ENCODE assay signal across 27 cellular contexts in the genomic region with DNA sequence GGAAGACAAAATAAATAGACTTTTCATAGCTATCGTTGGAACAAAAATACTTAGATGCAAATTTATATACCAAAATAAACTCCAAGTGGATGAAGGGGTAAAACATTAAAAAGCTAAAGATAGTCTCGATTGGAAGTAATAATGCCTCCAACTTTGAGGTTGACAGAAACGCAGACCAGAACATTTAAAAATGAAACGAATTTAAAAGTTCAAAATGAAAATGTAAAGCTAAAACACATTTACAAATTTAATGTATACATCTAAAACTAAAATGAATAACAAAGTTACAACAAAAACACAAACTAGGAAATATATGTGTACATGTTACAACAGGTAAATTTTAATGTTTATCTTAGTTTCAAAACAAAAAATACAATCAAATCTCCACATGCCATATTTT.
"Had no signal": no experiment of that assay in that cellular context is flagged by ENCODE, and none has a peak within 500 bp of the region (broad histone marks: within the 10 kb centered on the region; RNA-seq: fewer than 3 reads in every experiment).

No MANE protein-coding gene starts in this region.

- H3K9me3 Mint-ChIP-seq: naive B cell; natural killer cell; neural progenitor cell; stimulated activated naive CD8-positive, alpha-beta T cell treated with anti-CD3 and anti-CD28 coated beads, Interleukin-15, Interleukin-2, amounts not matched to agents 100 ng/mL and 50 ng/mL, for 24 hours had no signal

- FAIRE-seq: islet of Langerhans had no signal

- H3K4me3 Mint-ChIP-seq: immature natural killer cell; mesothelial cell of epicardium; naive B cell; natural killer cell; nephron progenitor cell; neural progenitor cell; stimulated activated naive CD8-positive, alpha-beta T cell treated with anti-CD3 and anti-CD28 coated beads, Interleukin-15, Interleukin-2, amounts not matched to agents 100 ng/mL and 50 ng/mL, for 24 hours had no signal

- H3K4me1 ChIP-seq: neural progenitor cell, right atrium auricular region, right lobe of liver, tibial artery, upper lobe of right lung, uterus had no signal

- H3K27me3 ChIP-seq: neural progenitor cell, neutrophil, right atrium auricular region, right lobe of liver, suprapubic skin, tibial artery, upper lobe of right lung, uterus had no signal

- H3K9me3 ChIP-seq: left ventricle myocardium inferior, neutrophil, right atrium auricular region, right lobe of liver, suprapubic skin, thoracic aorta, tibial artery, upper lobe of right lung, uterus had no signal

- H3K4me3 ChIP-seq: left ventricle myocardium inferior, lung, neural progenitor cell, right atrium auricular region, right lobe of liver, suprapubic skin, thoracic aorta, tibial artery, upper lobe of right lung, uterus had no signal

- DNase-seq: hypothalamus; immature natural killer cell; left ventricle myocardium inferior; mesendoderm; naive B cell; natural killer cell; nephron progenitor cell; occipital lobe; right lobe of liver; stimulated activated CD4-positive, alpha-beta T cell treated with anti-CD3 and anti-CD28 coated beads, Interleukin-12 subunit alpha, Interleukin-12 subunit beta, amount 100 ng/mL, for 4 hours; stimulated activated CD4-positive, alpha-beta T cell treated with anti-CD3 and anti-CD28 coated beads, Interleukin-15, amount 100 ng/mL, for 24 hours; stimulated activated CD4-positive, alpha-beta T cell treated with anti-CD3 and anti-CD28 coated beads, Interleukin-2, amount 100 ng/mL, for 24 hours; stimulated activated CD4-positive, alpha-beta T cell treated with anti-CD3 and anti-CD28 coated beads, Interleukin-4, amount 100 ng/mL, for 1 hour; stimulated activated naive CD4-positive, alpha-beta T cell; tibial artery; upper lobe of right lung; uterus had no signal

- ATAC-seq: natural killer cell, right lobe of liver, upper lobe of right lung had no signal

- H3K9ac ChIP-seq: neural progenitor cell had no signal

- H3K4me1 Mint-ChIP-seq: immature natural killer cell, naive B cell had no signal

- H3K27ac ChIP-seq: left ventricle myocardium inferior, neural progenitor cell, neutrophil, right atrium auricular region, right lobe of liver, suprapubic skin, tibial artery, upper lobe of right lung, uterus had no signal

- H3K36me3 Mint-ChIP-seq: immature natural killer cell, mesothelial cell of epicardium, naive B cell, natural killer cell, neural progenitor cell had no signal

- H3K36me3 ChIP-seq: left ventricle myocardium inferior, neural progenitor cell, neutrophil, right atrium auricular region, right lobe of liver, suprapubic skin, thoracic aorta, tibial artery, upper lobe of right lung, uterus had no signal

- H3K4me2 ChIP-seq: neural progenitor cell had no signal

- H3K27ac Mint-ChIP-seq: immature natural killer cell; mesothelial cell of epicardium; natural killer cell; nephron progenitor cell; neural progenitor cell; progenitor cell of endocrine pancreas; stimulated activated naive CD8-positive, alpha-beta T cell treated with anti-CD3 and anti-CD28 coated beads, Interleukin-15, Interleukin-2, amounts not matched to agents 100 ng/mL and 50 ng/mL, for 24 hours had no signal

- H2AFZ ChIP-seq: neural progenitor cell had no signal
